ENCODE assay signal across 8 cellular contexts in genomic region chr18:11947214-11948119, GRCh38. TPM values are rescaled to one million over a fixed set of nuclear protein-coding genes. Genes with fewer than 3 reads are reported as not detected.
DNase-seq lines count a peak whose midpoint lies in the region; ATAC-seq and TF ChIP-seq lines count a peak whose summit lies in the region.

No MANE protein-coding gene starts in this region.

- H3K27me3 ChIP-seq in esophagus squamous epithelium: no peaks in the 10 kb centered on the region

- DNase-seq in OCI-M1 (lab: John Stamatoyannopoulos, UW) (peak; percentile 98), esophagus squamous epithelium (lab: John Stamatoyannopoulos, UW) (peak; percentile 24), myocyte (ENCODE audit: low read depth) (peak; percentile 95), NAMALWA (ENCODE audit: low spot score) (no peak)
- peak; percentile 73 to 78 for DNase-seq in activated T-cell treated with anti-CD3 and anti-CD28 coated beads, Interleukin-2, amount 50 U/mL, for 72 hours
- peak; percentile 26 to 65 for DNase-seq in stimulated activated CD8-positive, alpha-beta memory T cell treated with anti-CD3 and anti-CD28 coated beads, Interleukin-7, amount 100 ng/mL, for 48 hours (ENCODE audit: extremely low read depth in 1 of 2, low read depth in 1 of 2)

- no peaks in the 10 kb centered on the region for H3K9me3 ChIP-seq in esophagus squamous epithelium

- peak in 3 of 4 donors; percentile 38 to 83 (median 55) for TF ChIP-seq POLR2A in esophagus squamous epithelium (IDR thresholded peaks at IDR 0.05)

- peaks cover 20 to 70% (median 36%) of the 10 kb centered on the region in 3 donors for H3K4me1 ChIP-seq in esophagus squamous epithelium

- peaks cover 24% of the 10 kb centered on the region for H3K4me1 Mint-ChIP-seq in activated T-cell treated with anti-CD3 and anti-CD28 coated beads, Interleukin-2, amount 50 U/mL, for 72 hours (ENCODE audit: low read depth)

- peak in 2 of 6 experiments; percentile 11 to 14 for TF ChIP-seq CTCF in esophagus squamous epithelium (IDR thresholded peaks at IDR 0.05)

- no peaks in the 10 kb centered on the region for H3K36me3 Mint-ChIP-seq in activated T-cell treated with anti-CD3 and anti-CD28 coated beads, Interleukin-2, amount 50 U/mL, for 72 hours (ENCODE audit: insufficient read depth in 2 of 2)

- intact Hi-C loops in esophagus squamous epithelium (cut with DNase I): loop anchor here (5.0 kb wide), 1 partner anchor 45 kb away; no protein-coding TSS in a partner anchor

- H3K4me3 Mint-ChIP-seq in activated T-cell treated with anti-CD3 and anti-CD28 coated beads, Interleukin-2, amount 50 U/mL, for 72 hours: peak overlapping the region; percentile 80 to 91

- no peaks in the 10 kb centered on the region for H3K27me3 Mint-ChIP-seq in activated T-cell treated with anti-CD3 and anti-CD28 coated beads, Interleukin-2, amount 50 U/mL, for 72 hours (ENCODE audit: low read depth)

- WGBS in esophagus squamous epithelium, 2 donors: 0 to 6% methylated on average over 15 to 22 of the region's 52 CpGs

- ATAC-seq in GM18508 (IDR thresholded peaks at IDR 0.05; ENCODE audit: insufficient read depth, unreplicated experiment) (peak; percentile 81), HG02970 (IDR thresholded peaks at IDR 0.05; ENCODE audit: low FRiP score, unreplicated experiment) (peak; percentile 70)
- ATAC-seq in activated T-cell treated with anti-CD3 and anti-CD28 coated beads, Interleukin-2, amount 50 U/mL, for 72 hours (replicated peaks in 1 of 2): peak; percentile 93

- no peaks in the 10 kb centered on the region for H3K36me3 ChIP-seq in esophagus squamous epithelium

- H3K27ac Mint-ChIP-seq in activated T-cell treated with anti-CD3 and anti-CD28 coated beads, Interleukin-2, amount 50 U/mL, for 72 hours: peak overlapping the region; percentile 79

- peak overlapping the region; percentile 94 to 98 (median 96) for H3K27ac ChIP-seq in esophagus squamous epithelium

- peak overlapping the region; percentile 36 to 67 (median 62) for H3K4me3 ChIP-seq in esophagus squamous epithelium

- no peaks in the 10 kb centered on the region for H3K9me3 Mint-ChIP-seq in activated T-cell treated with anti-CD3 and anti-CD28 coated beads, Interleukin-2, amount 50 U/mL, for 72 hours

RNA-seq across cellular contexts. Expression of gene IMPA2, which starts 33.8 kb away (rescaled TPM):
- 10 to 100 TPM; 19.2 to 20.2 TPM for total RNA-seq in activated T-cell treated with anti-CD3 and anti-CD28 coated beads, Interleukin-2, amount 50 U/mL, for 72 hours
- 100 to 1,000 TPM; 121 to 235 (median 164) TPM for total RNA-seq in esophagus squamous epithelium
- 17.8 and 36.9 TPM in 2 replicates for total RNA-seq in myocyte
- polyA plus RNA-seq in myocyte (2012): 14.4 TPM

RNA-seq across cellular contexts. Expression of gene MPPE1, which starts 39.4 kb away (rescaled TPM):
- total RNA-seq in activated T-cell treated with anti-CD3 and anti-CD28 coated beads, Interleukin-2, amount 50 U/mL, for 72 hours: 10 to 100 TPM; 43.5 to 61.2 TPM
- total RNA-seq in esophagus squamous epithelium (10 to 100 TPM; 13.9 to 22.4 (median 15.6) TPM), myocyte (25.0 and 76.0 TPM in 2 replicates)
- 32.4 TPM for polyA plus RNA-seq in myocyte (2012)
